In genomic region chr3:184711366-184712247, GRCh38 we compare ENCODE assay signal across 1 cellular context.
A peak's percentile ranks its signal among the peaks of the same experiment; 100 is the strongest.
TF ChIP-seq lines count a peak whose summit lies in the region.

Gene MAGEF1, minus strand, starts transcription at chr3:184712064. Its CDS starts 243 bp downstream, at chr3:184711821.

TF ChIP-seq in HEK293, 187 proteins besides CTCF, POLR2A, EP300 and RAD21 (continued from another document):
- no peak for TF ChIP-seq ZBTB10 (tag by site-specific recombination; IDR thresholded peaks at IDR 0.05)
- TF ChIP-seq TSHZ1 (tag by site-specific recombination; IDR thresholded peaks at IDR 0.05; ENCODE audit: borderline replicate concordance): no peak
- TF ChIP-seq ZNF404 (tag by site-specific recombination; IDR thresholded peaks at IDR 0.05): no peak
- TF ChIP-seq ELK4 (IDR thresholded peaks at IDR 0.05; ENCODE audit: borderline replicate concordance, low read depth, low read length): peak; percentile 40; the same call in 1 of the 2 replicates
- no peak for TF ChIP-seq ZNF830 (tag by site-specific recombination; IDR thresholded peaks at IDR 0.05; ENCODE audit: low read depth)
- TF ChIP-seq ZNF2 (tag by site-specific recombination; IDR thresholded peaks at IDR 0.05): peak; percentile 74
- peak; percentile 26; the same call in 1 of the 2 replicates for TF ChIP-seq ZBTB7A (tag by site-specific recombination; IDR thresholded peaks at IDR 0.05; ENCODE audit: low read depth)
- peak; percentile 69; the same call in 1 of the 2 replicates for TF ChIP-seq ZNF692 (tag by site-specific recombination; IDR thresholded peaks at IDR 0.05)
- TF ChIP-seq KLF7 (tag by site-specific recombination; IDR thresholded peaks at IDR 0.05; ENCODE audit: borderline replicate concordance): no peak
- peak; percentile 92 for TF ChIP-seq YY1 (tag by site-specific recombination; IDR thresholded peaks at IDR 0.05)
- peak; percentile 91 for TF ChIP-seq ZNF501 (tag by site-specific recombination; IDR thresholded peaks at IDR 0.05)
- no peak for TF ChIP-seq ZNF600 (tag by site-specific recombination; IDR thresholded peaks at IDR 0.05)
- TF ChIP-seq ZNF146 (tag by site-specific recombination; IDR thresholded peaks at IDR 0.05): no peak
- peak; percentile 95 for TF ChIP-seq ZFP37 (tag by site-specific recombination; IDR thresholded peaks at IDR 0.05)
- TF ChIP-seq ZBTB8A (tag by site-specific recombination; IDR thresholded peaks at IDR 0.05): peak; percentile 50; the same call in 1 of the 2 replicates
- TF ChIP-seq KLF9 (tag by site-specific recombination; IDR thresholded peaks at IDR 0.05; ENCODE audit: low read depth): peak; percentile 96
- TF ChIP-seq REST (tag by site-specific recombination; IDR thresholded peaks at IDR 0.05): peak; percentile 91
- TF ChIP-seq ZBTB44 (tag by site-specific recombination; IDR thresholded peaks at IDR 0.05): peak; percentile 44; the same call in 1 of the 2 replicates
- no peak for TF ChIP-seq TCF7L2 (IDR thresholded peaks at IDR 0.05; ENCODE audit: borderline replicate concordance, low read depth, low read length)
- TF ChIP-seq KLF8 (tag by site-specific recombination; IDR thresholded peaks at IDR 0.05): peak; percentile 63; the same call in 1 of the 2 replicates
- no peak for TF ChIP-seq ZNF169 (tag by site-specific recombination; IDR thresholded peaks at IDR 0.05)
- TF ChIP-seq ZNF362 (tag by site-specific recombination; IDR thresholded peaks at IDR 0.05): no peak
- 0 out of 2 replicates have a peak, but pooled peaks have one; percentile 17 for TF ChIP-seq ZBTB17 (tag by site-specific recombination; IDR thresholded peaks at IDR 0.05)
- peak; percentile 15; the same call in 1 of the 2 replicates for TF ChIP-seq SCRT1 (tag by site-specific recombination; IDR thresholded peaks at IDR 0.05; ENCODE audit: borderline replicate concordance)
- TF ChIP-seq HIC1 (tag by site-specific recombination; IDR thresholded peaks at IDR 0.05): peak; percentile 88
